ENCODE assay signal across 2 cellular contexts in genomic region chr4:3659131-3659530, GRCh38.
TF ChIP-seq lines count a peak whose summit lies in the region.

No MANE protein-coding gene starts in this region.

TF ChIP-seq in GM23338, 12 proteins besides CTCF, POLR2A, EP300 and RAD21:
- TF ChIP-seq EZH2phosphoT487 (IDR thresholded peaks at IDR 0.05; ENCODE audit: unreplicated experiment) (no peak), REST (IDR thresholded peaks at IDR 0.05; ENCODE audit: unreplicated experiment) (no peak), ZNF331 (CRISPR knock-in tag; IDR thresholded peaks at IDR 0.05; ENCODE audit: low read depth) (no peak), ZNF114 (CRISPR knock-in tag; IDR thresholded peaks at IDR 0.05) (no peak), ZNF462 (CRISPR knock-in tag; IDR thresholded peaks at IDR 0.05) (no peak), POLR2AphosphoS5 (IDR thresholded peaks at IDR 0.05; ENCODE audit: low read depth) (no peak), JUNB (IDR thresholded peaks at IDR 0.05; ENCODE audit: unreplicated experiment) (no peak), ETS1 (IDR thresholded peaks at IDR 0.05) (no peak), STAT1 (IDR thresholded peaks at IDR 0.05; ENCODE audit: unreplicated experiment) (no peak), CREB1 (CRISPR knock-in tag; IDR thresholded peaks at IDR 0.05; ENCODE audit: low read depth) (no peak), EZH2 (IDR thresholded peaks at IDR 0.05; ENCODE audit: low read depth, unreplicated experiment) (no peak), NANOG (IDR thresholded peaks at IDR 0.05; ENCODE audit: borderline replicate concordance) (no peak)

TF ChIP-seq in H1, 55 proteins besides CTCF, POLR2A, EP300 and RAD21:
- TF ChIP-seq MAX (IDR thresholded peaks at IDR 0.05) = no peak
